In genomic region chr9:580652-581342, GRCh38 we compare ENCODE assay signal across 1 cellular context.
TF ChIP-seq lines count a peak whose summit lies in the region.

No MANE protein-coding gene starts in this region.

TF ChIP-seq in GM23338, 12 proteins besides CTCF, POLR2A, EP300 and RAD21 (continued from another document):
- TF ChIP-seq ZNF331 (CRISPR knock-in tag; IDR thresholded peaks at IDR 0.05; ENCODE audit: low read depth) (no peak), ZNF462 (CRISPR knock-in tag; IDR thresholded peaks at IDR 0.05) (no peak), CREB1 (CRISPR knock-in tag; IDR thresholded peaks at IDR 0.05; ENCODE audit: low read depth) (no peak)
